ENCODE assay signal across 10 cellular contexts in genomic region chr5:33891731-33892418, GRCh38. TPM values are rescaled to one million over a fixed set of nuclear protein-coding genes. Genes with fewer than 3 reads are reported as not detected.
DNase-seq lines count a peak whose midpoint lies in the region; ATAC-seq and TF ChIP-seq lines count a peak whose summit lies in the region.
"Had no signal": no experiment of that assay in that cellular context is flagged by ENCODE, and none has a peak within 500 bp of the region (broad histone marks: within the 10 kb centered on the region; RNA-seq: fewer than 3 reads in every experiment).

ADAMTS12 (minus strand) TSS chr5:33891990; CDS start chr5:33891856, 134 bp downstream.

- TF ChIP-seq CTCF in coronary artery (IDR thresholded peaks at IDR 0.05) (no peak), uterus (IDR thresholded peaks at IDR 0.05) (no peak)

- H3K79me1 ChIP-seq in mesendoderm (ENCODE audit: low read length), result no peaks in the 10 kb centered on the region

- H3K36me3 ChIP-seq in CD4-positive, alpha-beta memory T cell (ENCODE audit: insufficient read depth, low read length), result no peaks in the 10 kb centered on the region
- no peaks in the 10 kb centered on the region for H3K36me3 ChIP-seq in mesendoderm (ENCODE audit: control insufficient read depth, insufficient read depth, low read length)
- no peaks in the 10 kb centered on the region for H3K36me3 ChIP-seq in uterus

- H3K4me1 Mint-ChIP-seq in CD4-positive, alpha-beta memory T cell, result peaks cover 0 to 11% (median 3%) of the 10 kb centered on the region in 4 donors
- peaks cover 7% of the 10 kb centered on the region for H3K4me1 Mint-ChIP-seq in activated T-cell treated with anti-CD3 and anti-CD28 coated beads, Interleukin-2, amount 50 U/mL, for 24 hours (ENCODE audit: low read depth)

- peak within 1 kb of the TSS; percentile 25 for H3K4ac ChIP-seq in mesendoderm (ENCODE audit: low read depth, low read length)

- WGBS in mesendoderm (ENCODE audit: extremely low coverage, insufficient coverage, low lambda C conversion rate), result no CpG with 5 or more reads among the region's 40 CpGs

- H3K4me1 ChIP-seq in CD4-positive, alpha-beta memory T cell (ENCODE audit: insufficient read depth, low read length), result no peaks in the 10 kb centered on the region
- H3K4me1 ChIP-seq in mesendoderm (ENCODE audit: control insufficient read depth, low read depth, low read length), result peaks cover 2% of the 10 kb centered on the region
- H3K4me1 ChIP-seq in uterus, result no peaks in the 10 kb centered on the region

- CTCF ChIA-PET in CD4-positive, alpha-beta memory T cell (lab: Charles Lee; ENCODE audit: partially characterized antibody), result interaction anchor here (1.5 kb wide), 1 partner anchor 32 kb away, joined by 4 read pairs; no protein-coding TSS in a partner anchor

- peaks cover 32 to 37% of the 10 kb centered on the region in 2 donors for H3K27me3 Mint-ChIP-seq in CD4-positive, alpha-beta memory T cell
- peaks cover 70% of the 10 kb centered on the region for H3K27me3 Mint-ChIP-seq in activated T-cell treated with anti-CD3 and anti-CD28 coated beads, Interleukin-2, amount 50 U/mL, for 24 hours

- H4K5ac ChIP-seq in mesendoderm (ENCODE audit: low read length), result no peak within 1 kb of the TSS

- H3K23ac ChIP-seq in mesendoderm (ENCODE audit: low read length), result no peak within 1 kb of the TSS

- peak within 1 kb of the TSS; percentile 82 for H3K56ac ChIP-seq in mesendoderm (ENCODE audit: low read length)

- H3K9me3 Mint-ChIP-seq in CD4-positive, alpha-beta memory T cell, result peaks cover 0 to 2% (median 0%) of the 10 kb centered on the region in 8 donors
- no peaks in the 10 kb centered on the region for H3K9me3 Mint-ChIP-seq in activated T-cell treated with anti-CD3 and anti-CD28 coated beads, Interleukin-2, amount 50 U/mL, for 24 hours
- H3K9me3 Mint-ChIP-seq: activated naive CD8-positive, alpha-beta T cell treated with anti-CD3 and anti-CD28 coated beads, Interleukin-2, amount 10 ng/mL, durations not matched to agents 7 days and 5 days; stimulated activated naive CD8-positive, alpha-beta T cell treated with anti-CD3 and anti-CD28 coated beads, Interleukin-15, Interleukin-2, amounts not matched to agents 100 ng/mL and 50 ng/mL, for 24 hours had no signal

- peak within 1 kb of the TSS; percentile 40 for H2BK5ac ChIP-seq in mesendoderm (ENCODE audit: low read length)

- H3K4me3 ChIP-seq in CD4-positive, alpha-beta memory T cell (ENCODE audit: low read length in 2 of 2), result no peak within 1 kb of the TSS
- H3K4me3 ChIP-seq in coronary artery (peak within 1 kb of the TSS; percentile 83), mesendoderm (ENCODE audit: low read length) (peak within 1 kb of the TSS; percentile 40), uterus (peak within 1 kb of the TSS; percentile 23 to 37)

- peaks cover 10% of the 10 kb centered on the region for H3K27me3 ChIP-seq in CD4-positive, alpha-beta memory T cell (ENCODE audit: insufficient read depth, low read length)
- H3K27me3 ChIP-seq in mesendoderm (ENCODE audit: insufficient read depth, low read length, poor library complexity) (no peaks in the 10 kb centered on the region), uterus (no peaks in the 10 kb centered on the region)

- peak within 1 kb of the TSS in 1 of 7 donors; percentile 78 for H3K27ac Mint-ChIP-seq in CD4-positive, alpha-beta memory T cell
- no peak within 1 kb of the TSS for H3K27ac Mint-ChIP-seq in activated T-cell treated with anti-CD3 and anti-CD28 coated beads, Interleukin-2, amount 50 U/mL, for 24 hours
- H3K27ac Mint-ChIP-seq: activated naive CD8-positive, alpha-beta T cell treated with anti-CD3 and anti-CD28 coated beads, Interleukin-2, amount 10 ng/mL, durations not matched to agents 7 days and 5 days; stimulated activated naive CD8-positive, alpha-beta T cell treated with anti-CD3 and anti-CD28 coated beads, Interleukin-15, Interleukin-2, amounts not matched to agents 100 ng/mL and 50 ng/mL, for 24 hours had no signal

- H3K36me3 Mint-ChIP-seq in CD4-positive, alpha-beta memory T cell, result no peaks in the 10 kb centered on the region
- H3K36me3 Mint-ChIP-seq in activated T-cell treated with anti-CD3 and anti-CD28 coated beads, Interleukin-2, amount 50 U/mL, for 24 hours (ENCODE audit: low read depth), result no peaks in the 10 kb centered on the region
- H3K36me3 Mint-ChIP-seq: activated naive CD8-positive, alpha-beta T cell treated with anti-CD3 and anti-CD28 coated beads, Interleukin-2, amount 10 ng/mL, durations not matched to agents 7 days and 5 days had no signal

- ATAC-seq in HG03571 (IDR thresholded peaks at IDR 0.05; ENCODE audit: unreplicated experiment) (peak; percentile 46), HG02610 (IDR thresholded peaks at IDR 0.05; ENCODE audit: unreplicated experiment) (no peak)

- no peak within 1 kb of the TSS for H3K27ac ChIP-seq in CD4-positive, alpha-beta memory T cell (ENCODE audit: low read depth, low read length)
- H3K27ac ChIP-seq in coronary artery, result peak within 1 kb of the TSS; percentile 31 to 86
- H3K27ac ChIP-seq in mesendoderm (ENCODE audit: low read depth, low read length), result peak within 1 kb of the TSS; percentile 29
- peak within 1 kb of the TSS; percentile 45 to 88 for H3K27ac ChIP-seq in uterus

- peak within 1 kb of the TSS; percentile 94 for H3K18ac ChIP-seq in mesendoderm (ENCODE audit: low read length)

- no peak for TF ChIP-seq POLR2A in uterus (IDR thresholded peaks at IDR 0.05)

- no peak within 1 kb of the TSS for H2BK120ac ChIP-seq in mesendoderm (ENCODE audit: low read depth, low read length)

- peak within 1 kb of the TSS in 7 of 8 donors; percentile 30 to 69 (median 53) for H3K4me3 Mint-ChIP-seq in CD4-positive, alpha-beta memory T cell
- no peak within 1 kb of the TSS for H3K4me3 Mint-ChIP-seq in activated T-cell treated with anti-CD3 and anti-CD28 coated beads, Interleukin-2, amount 50 U/mL, for 24 hours
- H3K4me3 Mint-ChIP-seq: activated naive CD8-positive, alpha-beta T cell treated with anti-CD3 and anti-CD28 coated beads, Interleukin-2, amount 10 ng/mL, durations not matched to agents 7 days and 5 days; stimulated activated naive CD8-positive, alpha-beta T cell treated with anti-CD3 and anti-CD28 coated beads, Interleukin-15, Interleukin-2, amounts not matched to agents 100 ng/mL and 50 ng/mL, for 24 hours had no signal

- intact Hi-C loops in CD4-positive, alpha-beta memory T cell (cut with micrococcal nuclease), result no loop called here
- intact Hi-C loops in uterus (cut with DNase I; ENCODE audit: low total_unique reads), result no loop called here

- H3K9ac ChIP-seq in mesendoderm (ENCODE audit: low read length), result peak within 1 kb of the TSS; percentile 62

- no peak within 1 kb of the TSS for H2BK15ac ChIP-seq in mesendoderm (replicated peaks; ENCODE audit: low read depth)

- H2AK5ac ChIP-seq in mesendoderm (ENCODE audit: low read length), result no peak within 1 kb of the TSS

- no peak within 1 kb of the TSS for H4K8ac ChIP-seq in mesendoderm (ENCODE audit: low read depth, low read length)

- POLR2A ChIA-PET in CD4-positive, alpha-beta memory T cell (lab: Charles Lee; ENCODE audit: partially characterized antibody), result no interaction called here

- no peaks in the 10 kb centered on the region for H3K79me2 ChIP-seq in mesendoderm (ENCODE audit: control insufficient read depth, insufficient read depth, low read length)

- DNase-seq in CD4-positive, alpha-beta memory T cell, result peak in 1 of 5 donors; percentile 30
- DNase-seq in coronary artery (ENCODE audit: low spot score), result no peak
- DNase-seq in mesendoderm, result peak; percentile 76
- DNase-seq in uterus, result peak; percentile 63 to 75
- no peak for DNase-seq in SKM-1 (lab: John Stamatoyannopoulos, UW; ENCODE audit: unreplicated experiment)
- no peak for DNase-seq in activated T-cell treated with anti-CD3 and anti-CD28 coated beads, Interleukin-2, amount 50 U/mL, for 24 hours
- DNase-seq: activated naive CD8-positive, alpha-beta T cell treated with anti-CD3 and anti-CD28 coated beads, Interleukin-2, amount 10 ng/mL, durations not matched to agents 7 days and 5 days had no signal

- peak within 1 kb of the TSS; percentile 90 for H3K4me2 ChIP-seq in mesendoderm (ENCODE audit: low read length)

- H3K9me3 ChIP-seq in CD4-positive, alpha-beta memory T cell (ENCODE audit: control insufficient read depth in 1 of 2, low read length in 2 of 2), result no peaks in the 10 kb centered on the region
- H3K9me3 ChIP-seq in uterus, result no peaks in the 10 kb centered on the region

RNA-seq across cellular contexts. Expression of gene ADAMTS12, which starts in this region (rescaled TPM):
- under 1 TPM in 1 of 2 experiments, not detected in 1; 0.17 TPM for total RNA-seq in CD4-positive, alpha-beta memory T cell
- polyA plus RNA-seq in CD4-positive, alpha-beta memory T cell, result not detected
- 2.5 TPM for polyA plus RNA-seq in mesendoderm (2013, experiment 1 of 2)
- 2.5 TPM for polyA plus RNA-seq in mesendoderm (2013, experiment 2 of 2)
- 10 to 100 TPM in 2 of 4 donors, 1 to 10 TPM in 1, under 1 TPM in 1; 0.51 to 37.5 (median 15.6) TPM for total RNA-seq in uterus
- total RNA-seq: activated naive CD8-positive, alpha-beta T cell treated with anti-CD3 and anti-CD28 coated beads, Interleukin-2, amount 10 ng/mL, durations not matched to agents 7 days and 5 days had no signal

Comparison
In these comparisons a context has a peak if more than half of its experiments do, and no peak if none do; other contexts are left out.
1. DNase-seq: peak in mesendoderm (single experiment) and uterus (2 of 2); none in coronary artery (single experiment), SKM-1 (single experiment) and activated T-cell treated with anti-CD3 and anti-CD28 coated beads, Interleukin-2, amount 50 U/mL, for 24 hours (single experiment).
2. H3K4me3 ChIP-seq: peak in coronary artery (single experiment), mesendoderm (single experiment) and uterus (2 of 2); none in CD4-positive, alpha-beta memory T cell (0 of 2).